Comparison of ENCODE assay signal across 8 cellular contexts in genomic region chr11:44568706-44569473, GRCh38. TPM values are rescaled to one million over a fixed set of nuclear protein-coding genes. Genes with fewer than 3 reads are reported as not detected.
A peak's percentile ranks its signal among the peaks of the same experiment; 100 is the strongest.
DNase-seq lines count a peak whose midpoint lies in the region; ATAC-seq and TF ChIP-seq lines count a peak whose summit lies in the region.

No MANE protein-coding gene starts in this region.

- peak; percentile 98 to 99 for DNase-seq in SJCRH30
- peak; percentile 90 for DNase-seq in activated naive CD4-positive, alpha-beta T cell treated with anti-CD3 and anti-CD28 coated beads, Interleukin-2, amount 10 ng/mL, durations not matched to agents 7 days and 5 days
- DNase-seq in heart left ventricle = peak; percentile 75 to 89 (median 83)
- DNase-seq in smooth muscle cell of the brain vasculature (ENCODE audit: low read depth, low spot score) = peak; percentile 91
- DNase-seq in NCI-H2196 treated with DMSO at 0.1 percent for 48 hours (lab: John Stamatoyannopoulos, UW; ENCODE audit: unreplicated experiment) = no peak
- DNase-seq in NCI-H345 (lab: John Stamatoyannopoulos, UW) = no peak

- H3K4me1 ChIP-seq in SJCRH30 (peaks cover 41% of the 10 kb centered on the region), heart left ventricle (peaks cover 24 to 94% (median 50%) of the 10 kb centered on the region in 12 donors)

- no peaks in the 10 kb centered on the region for H3K27me3 ChIP-seq in SJCRH30
- no peaks in the 10 kb centered on the region for H3K27me3 ChIP-seq in heart left ventricle

- no peak for TF ChIP-seq POLR2A in heart left ventricle (IDR thresholded peaks at IDR 0.05)

- no peaks in the 10 kb centered on the region for H3K9me3 Mint-ChIP-seq in activated naive CD4-positive, alpha-beta T cell treated with anti-CD3 and anti-CD28 coated beads, Interleukin-2, amount 10 ng/mL, durations not matched to agents 7 days and 5 days

- ATAC-seq in GM18868 (IDR thresholded peaks at IDR 0.05; ENCODE audit: unreplicated experiment) (peak; percentile 48), HG03060 (IDR thresholded peaks at IDR 0.05; ENCODE audit: low read depth, unreplicated experiment) (peak; percentile 23), heart left ventricle (peak in 3 of 4 donors; percentile 21 to 28 (median 25))

- H3K36me3 Mint-ChIP-seq in activated naive CD4-positive, alpha-beta T cell treated with anti-CD3 and anti-CD28 coated beads, Interleukin-2, amount 10 ng/mL, durations not matched to agents 7 days and 5 days = peaks cover 24% of the 10 kb centered on the region

- no peaks in the 10 kb centered on the region for H3K27me3 Mint-ChIP-seq in activated naive CD4-positive, alpha-beta T cell treated with anti-CD3 and anti-CD28 coated beads, Interleukin-2, amount 10 ng/mL, durations not matched to agents 7 days and 5 days

- no peaks in the 10 kb centered on the region for H3K9me3 ChIP-seq in SJCRH30 (replicated peaks)
- H3K9me3 ChIP-seq in heart left ventricle = no peaks in the 10 kb centered on the region

- peak overlapping the region; percentile 19 for H3K4me3 Mint-ChIP-seq in activated naive CD4-positive, alpha-beta T cell treated with anti-CD3 and anti-CD28 coated beads, Interleukin-2, amount 10 ng/mL, durations not matched to agents 7 days and 5 days

- peak overlapping the region; percentile 46 for H3K27ac Mint-ChIP-seq in activated naive CD4-positive, alpha-beta T cell treated with anti-CD3 and anti-CD28 coated beads, Interleukin-2, amount 10 ng/mL, durations not matched to agents 7 days and 5 days

- CTCF ChIA-PET in activated naive CD4-positive, alpha-beta T cell treated with anti-CD3 and anti-CD28 coated beads, Interleukin-2, amount 10 ng/mL, durations not matched to agents 7 days and 5 days (lab: Charles Lee) = interaction anchor here (1.3 to 21.5 kb wide), 4 partner anchors 10 to 358 kb away, joined by 3 to 403 read pairs (median 12); no protein-coding TSS in a partner anchor

- WGBS in heart left ventricle, 4 donors = 34 to 56% (median 39%) methylated on average over 9 to 14 of the region's 14 CpGs

- no peak for TF ChIP-seq CTCF in heart left ventricle (IDR thresholded peaks at IDR 0.05)

- peaks cover 94% of the 10 kb centered on the region for H3K4me1 Mint-ChIP-seq in activated naive CD4-positive, alpha-beta T cell treated with anti-CD3 and anti-CD28 coated beads, Interleukin-2, amount 10 ng/mL, durations not matched to agents 7 days and 5 days

- H3K36me3 ChIP-seq in SJCRH30 = peaks cover 15% of the 10 kb centered on the region
- no peaks in the 10 kb centered on the region for H3K36me3 ChIP-seq in heart left ventricle

- H3K4me3 ChIP-seq in SJCRH30 = peak overlapping the region; percentile 23
- H3K4me3 ChIP-seq in heart left ventricle = peak overlapping the region in 2 of 12 donors; percentile 8 to 31

- intact Hi-C loops in heart left ventricle (cut with DNase I) = loop anchor here in 8 of 10 donors (1.0 to 10.0 kb wide), 9 partner anchors 15 to 536 kb away; partner anchors contain the start of gene TSPAN18 (in 3 of the 8)

- H3K27ac ChIP-seq in SJCRH30 = peak overlapping the region; percentile 84
- H3K27ac ChIP-seq in heart left ventricle = peak overlapping the region; percentile 40 to 92 (median 73)

RNA-seq across cellular contexts. Expression of gene CD82, which starts 3.4 kb away (rescaled TPM):
- total RNA-seq in SJCRH30 (2014; rRNA removed; shearing (Covaris generic)) = 81.8 and 90.6 TPM in 2 replicates
- total RNA-seq in heart left ventricle = 10 to 100 TPM; 20.1 to 76.2 (median 37.3) TPM
- 10 to 100 TPM; 25.2 to 48.6 TPM for polyA plus RNA-seq in heart left ventricle

Comparison
In these comparisons a context has a peak if more than half of its experiments do, and no peak if none do; other contexts are left out.
1. DNase-seq: peak in SJCRH30 (2 of 2), activated naive CD4-positive, alpha-beta T cell treated with anti-CD3 and anti-CD28 coated beads, Interleukin-2, amount 10 ng/mL, durations not matched to agents 7 days and 5 days (single experiment), heart left ventricle (5 of 5) and smooth muscle cell of the brain vasculature (single experiment); none in NCI-H2196 treated with DMSO at 0.1 percent for 48 hours (single experiment) and NCI-H345 (single experiment).
2. Peak in every context shown above with its lines, with median percentiles within 50 percentile points of each other: ATAC-seq.